8 cellular contexts compared by ENCODE assay signal in genomic region chr7:140059288-140060242, GRCh38. TPM values are rescaled to one million over a fixed set of nuclear protein-coding genes. Genes with fewer than 3 reads are reported as not detected.
DNase-seq lines count a peak whose midpoint lies in the region; ATAC-seq, FAIRE-seq and TF ChIP-seq lines count a peak whose summit lies in the region.

No MANE protein-coding gene starts in this region.

- CTCF ChIA-PET in SK-N-SH (lab: Yijun Ruan, JAX) (interaction anchor here (0.7 to 1.4 kb wide), 4 partner anchors 20 to 57 kb away, joined by 3 to 4 read pairs (median 4); no protein-coding TSS in a partner anchor), GM12878 (lab: Yijun Ruan, JAX) (no interaction called here)

- H3K9ac ChIP-seq in SK-N-SH (no peak overlapping the region), GM12878 (ENCODE audit: control insufficient read depth, insufficient read depth, low read length) (no peak overlapping the region)

- BruUV-seq in GM12878 (replicated peaks; lab: Mats Ljungman, UMichigan) = no TSS peak

- H3K9me3 ChIP-seq in SK-N-SH (no peaks in the 10 kb centered on the region), GM12878 (replicated peaks; ENCODE audit: control insufficient read depth, insufficient read depth, low read length) (no peaks in the 10 kb centered on the region), tibial nerve (no peaks in the 10 kb centered on the region)

- H3K36me3 ChIP-seq in SK-N-SH (replicated peaks in 1 of 2; ENCODE audit: control insufficient read depth in 1 of 2, insufficient read depth in 2 of 2, low read length in 1 of 2) (no peaks in the 10 kb centered on the region), GM12878 (ENCODE audit: control insufficient read depth in 2 of 2, insufficient read depth in 2 of 2, low read length in 1 of 2) (no peaks in the 10 kb centered on the region; a peak in 1 of 4 replicates), tibial nerve (peaks cover 0 to 10% (median 0%) of the 10 kb centered on the region in 3 donors)

- H3K4me3 ChIP-seq in SK-N-SH (ENCODE audit: low read depth in 2 of 2, low read length in 1 of 2) (no peak overlapping the region), GM12878 (peak overlapping the region; percentile 74; the same call in 1 of the 2 replicates), tibial nerve (no peak overlapping the region)

- peak; percentile 45 to 54; a peak in 2 of 4 replicates for TF ChIP-seq EP300 in SK-N-SH (IDR thresholded peaks at IDR 0.05; ENCODE audit: borderline replicate concordance in 1 of 2, low read depth in 1 of 2, low read length in 1 of 2)
- no peak for TF ChIP-seq EP300 in GM12878 (IDR thresholded peaks at IDR 0.05; ENCODE audit: borderline replicate concordance in 1 of 2, control insufficient read depth in 1 of 2, low read depth in 2 of 2, low read length in 2 of 2)
- TF ChIP-seq EP300 in tibial nerve (IDR thresholded peaks at IDR 0.05) = no peak

- H3K9me2 ChIP-seq in SK-N-SH = no peaks in the 10 kb centered on the region

- H3K9me3 Mint-ChIP-seq in mesothelial cell of epicardium = peaks cover 4% of the 10 kb centered on the region

- H4K20me1 ChIP-seq in SK-N-SH (ENCODE audit: insufficient read depth) (no peaks in the 10 kb centered on the region), GM12878 (ENCODE audit: control insufficient read depth, insufficient read depth) (peaks cover 4% of the 10 kb centered on the region; the same call in 1 of the 2 replicates)

- FAIRE-seq in GM12891 (lab: Jason Lieb, UNC) (no peak), GM12878 (lab: Jason Lieb, UNC) (peak; percentile 54)

- peaks cover 20% of the 10 kb centered on the region for H3F3A ChIP-seq in SK-N-SH (replicated peaks; ENCODE audit: insufficient read depth)

- TF ChIP-seq RAD21 in SK-N-SH (IDR thresholded peaks at IDR 0.05; ENCODE audit: low read length) (no peak), GM12878 (IDR thresholded peaks at IDR 0.05; ENCODE audit: insufficient read depth, low read depth, low read length) (no peak)

- SMC1A ChIA-PET in GM12878 (lab: Charles Lee; ENCODE audit: uncharacterized antibody, unreplicated experiment) = interaction anchor here (0.6 kb wide), 1 partner anchor 27 kb away, joined by 4 read pairs; no protein-coding TSS in a partner anchor

- no peaks in the 10 kb centered on the region for H3K27me3 Mint-ChIP-seq in mesothelial cell of epicardium (ENCODE audit: low read depth)

- DNase-seq in GM12891 (ENCODE audit: insufficient read length, low spot score) = no peak
- DNase-seq in SK-N-SH = peak; percentile 81
- no peak for DNase-seq in GM12878 (ENCODE audit: low read depth, low spot score)
- DNase-seq in mesothelial cell of epicardium (ENCODE audit: low spot score in 2 of 2, unreplicated experiment in 2 of 2) = no peak
- DNase-seq in tibial nerve (ENCODE audit: low spot score in 2 of 2) = no peak

- RAD21 ChIA-PET in GM12878 (lab: Charles Lee; ENCODE audit: unreplicated experiment) = interaction anchor here (2.0 kb wide), 1 partner anchor 57 kb away, joined by 6 read pairs; no protein-coding TSS in a partner anchor

- H3K4me1 ChIP-seq in SK-N-SH (ENCODE audit: control insufficient read depth in 1 of 2, insufficient read depth in 2 of 2, low read depth in 1 of 2, low read length in 1 of 2) (peaks cover 18 to 34% of the 10 kb centered on the region in 2 experiments), GM12878 (ENCODE audit: control insufficient read depth, insufficient read depth, low read length) (peaks cover 15% of the 10 kb centered on the region), tibial nerve (peaks cover 0 to 42% (median 25%) of the 10 kb centered on the region in 4 donors)

- peak overlapping the region; percentile 21 for H3K27ac Mint-ChIP-seq in mesothelial cell of epicardium

- H3K4me1 Mint-ChIP-seq in mesothelial cell of epicardium = peaks cover 24% of the 10 kb centered on the region

- H2AFZ ChIP-seq in SK-N-SH (ENCODE audit: low read depth) = no peak overlapping the region
- no peak overlapping the region for H2AFZ ChIP-seq in GM12878 (ENCODE audit: control insufficient read depth, low read depth, low read length)

- ATAC-seq in GM12878 (no peak), HG03280 (IDR thresholded peaks at IDR 0.05; ENCODE audit: unreplicated experiment) (no peak), GM21360 (IDR thresholded peaks at IDR 0.05; ENCODE audit: unreplicated experiment) (no peak), HG03045 (IDR thresholded peaks at IDR 0.05; ENCODE audit: unreplicated experiment) (no peak)

- WGBS in SK-N-SH (ENCODE audit: low lambda C conversion rate) = 57% methylated on average over 11 of the region's 11 CpGs
- whole genome bisulfite sequencing in GM12878 (ENCODE audit: insufficient coverage, insufficient replicate concordance, low lambda C conversion rate, missing lambda C conversion rate) = 99% methylated on average over 10 of the region's 11 CpGs
- 70 to 71% methylated on average over 11 of the region's 11 CpGs for WGBS in tibial nerve, 2 donors

- intact Hi-C loops in GM12878 (cut with micrococcal nuclease; ENCODE audit: unreplicated experiment) = no loop called here

- H3K4me2 ChIP-seq in SK-N-SH = peak overlapping the region; percentile 58
- H3K4me2 ChIP-seq in GM12878 (ENCODE audit: control insufficient read depth, insufficient read depth) = peak overlapping the region; percentile 93; the same call in 1 of the 2 replicates

- TF ChIP-seq POLR2A in GM12891 (IDR thresholded peaks at IDR 0.05; ENCODE audit: low read depth, low read length) (no peak), GM12878 (IDR thresholded peaks at IDR 0.05; ENCODE audit: low read depth, low read length) (no peak), tibial nerve (IDR thresholded peaks at IDR 0.05) (no peak)

- peaks cover 3% of the 10 kb centered on the region for H3K36me3 Mint-ChIP-seq in mesothelial cell of epicardium

- H3K27me3 ChIP-seq in SK-N-SH (ENCODE audit: insufficient read depth) (no peaks in the 10 kb centered on the region), GM12878 (replicated peaks in 1 of 2; ENCODE audit: control insufficient read depth in 2 of 2, insufficient read depth in 2 of 2, low read length in 1 of 2) (no peaks in the 10 kb centered on the region), tibial nerve (no peaks in the 10 kb centered on the region)

- H3K4me3 Mint-ChIP-seq in mesothelial cell of epicardium = no peak overlapping the region

- TF ChIP-seq CTCF in SK-N-SH (IDR thresholded peaks at IDR 0.05) (no peak), GM12878 (IDR thresholded peaks at IDR 0.05 in 2 of 3, conservative IDR thresholded peaks at IDR 0.05 in 1 of 3; ENCODE audit: control insufficient read depth in 2 of 3, extremely low read depth in 1 of 3, insufficient read depth in 1 of 3, low read depth in 3 of 3, low read length in 3 of 3) (no peak), mesothelial cell of epicardium (IDR thresholded peaks at IDR 0.05; ENCODE audit: unreplicated experiment) (no peak), tibial nerve (IDR thresholded peaks at IDR 0.05) (no peak)

- peak overlapping the region; percentile 56 to 66 for H3K27ac ChIP-seq in SK-N-SH (ENCODE audit: low read depth in 2 of 2, low read length in 1 of 2)
- H3K27ac ChIP-seq in GM12878 (ENCODE audit: control insufficient read depth, insufficient read depth) = no peak overlapping the region
- H3K27ac ChIP-seq in tibial nerve = peak overlapping the region in 3 of 4 donors; percentile 50 to 96 (median 89)

- POLR2A ChIA-PET in SK-N-SH (lab: Yijun Ruan, JAX) = no interaction called here
- POLR2A ChIA-PET in GM12878 (lab: Charles Lee) = interaction anchor here (0.6 kb wide), 2 partner anchors 103 to 167 kb away, joined by 4 read pairs; no protein-coding TSS in a partner anchor

- in situ Hi-C loops in GM12878 (cut with MboI) = loop anchor here (10.0 kb wide), 1 partner anchor 945 kb away; no protein-coding TSS in a partner anchor

- H3K79me2 ChIP-seq in SK-N-SH (ENCODE audit: insufficient read depth) = 0 out of 2 replicates have a peak, but pooled peaks cover 5% of the 10 kb centered on the region
- peaks cover 11% of the 10 kb centered on the region for H3K79me2 ChIP-seq in GM12878 (ENCODE audit: control insufficient read depth, insufficient read depth, low read length)

TF ChIP-seq in GM12891, 5 proteins besides CTCF, POLR2A, EP300 and RAD21 (continues in another document):
- TF ChIP-seq POLR2AphosphoS5 (IDR thresholded peaks at IDR 0.05; ENCODE audit: low read depth, low read length) = no peak
- TF ChIP-seq SPI1 (IDR thresholded peaks at IDR 0.05; ENCODE audit: low read depth, low read length) = 0 out of 2 replicates have a peak, but pooled peaks have one; percentile 7

TF ChIP-seq in GM12878, 131 proteins besides CTCF, POLR2A, EP300 and RAD21 (continues in another document):
- TF ChIP-seq NR2F1 (conservative IDR thresholded peaks at IDR 0.05) (no peak), BMI1 (IDR thresholded peaks at IDR 0.05; ENCODE audit: borderline replicate concordance) (no peak)

RNA-seq across cellular contexts. Expression of gene PARP12, which starts 3.2 kb away (rescaled TPM):
- 9.0 TPM for polyA plus RNA-seq in GM12891 (2012; ENCODE audit: low read depth, missing spikeins)
- 16.0 and 17.7 TPM in 2 replicates for polyA plus RNA-seq in SK-N-SH (2012; rRNA removed)
- 8.8 and 10.9 TPM in 2 replicates for polyA plus RNA-seq in SK-N-SH (2012; cell fraction: cytosol; rRNA removed)
- 44.1 and 46.8 TPM in 2 replicates for polyA plus RNA-seq in SK-N-SH (2012; cell fraction: nucleus; rRNA removed)
- total RNA-seq in GM12878 (2013; cell fraction: nucleolus; rRNA removed) = 76.0 and 77.9 TPM in 2 replicates
- 18.2 and 18.9 TPM in 2 replicates for total RNA-seq in GM12878 (2014; rRNA removed)
- total RNA-seq in GM12878 (2014; rRNA removed; fragmentation: Illumina TruSeq; extraction: Trizol) = 16.4 and 17.9 TPM in 2 replicates
- 18.1 and 20.1 TPM in 2 replicates for total RNA-seq in GM12878 (2021)
- polyA plus RNA-seq in GM12878 (2011; ENCODE audit: low read depth) = 7.0 TPM
- 42.8 and 51.8 TPM in 2 replicates for polyA plus RNA-seq in GM12878 (2011; rRNA removed)
- polyA plus RNA-seq in GM12878 (2011; cell fraction: cytosol; rRNA removed) = 40.4 and 45.2 TPM in 2 replicates
- polyA plus RNA-seq in GM12878 (2011; cell fraction: nucleus; rRNA removed) = 113 and 115 TPM in 2 replicates
- 8.1 and 8.7 TPM in 2 replicates for polyA plus RNA-seq in GM12878 (2012)
- 19.5 and 19.7 TPM in 2 replicates for polyA plus RNA-seq in GM12878 (2014; fragmentation: Illumina TruSeq; extraction: Trizol)
- 1 to 10 TPM; 4.9 to 6.0 TPM for polyA plus RNA-seq in GM12878 (2014; fragmentation: Nextera tagmentation; extraction: Ambion mirVana)
- polyA plus RNA-seq in GM12878 (2014; rRNA removed) = 22.1 and 29.3 TPM in 2 replicates
- polyA plus RNA-seq in GM12878 (2016; fragmentation: Nextera tagmentation; extraction: Ambion mirVana) = 10 to 100 TPM in 1 of 2 experiments, under 1 TPM in 1; 0.98 to 12.3 TPM
- 38.9 and 46.2 TPM in 2 replicates for polyA minus RNA-seq in GM12878 (2011; rRNA and poly(A)+ RNA removed)
- 12.3 and 19.3 TPM in 2 replicates for polyA minus RNA-seq in GM12878 (2011; cell fraction: cytosol; rRNA and poly(A)+ RNA removed)
- polyA minus RNA-seq in GM12878 (2011; cell fraction: nucleus; rRNA and poly(A)+ RNA removed) = 26.8 and 29.0 TPM in 2 replicates
- total RNA-seq in mesothelial cell of epicardium = 26.2 to 30.2 TPM (median 27.1 TPM) in 3 replicates
- total RNA-seq in tibial nerve = 10 to 100 TPM; 40.0 to 54.2 (median 44.2) TPM
